ENCODE assay signal across 10 cellular contexts in the genomic region with DNA sequence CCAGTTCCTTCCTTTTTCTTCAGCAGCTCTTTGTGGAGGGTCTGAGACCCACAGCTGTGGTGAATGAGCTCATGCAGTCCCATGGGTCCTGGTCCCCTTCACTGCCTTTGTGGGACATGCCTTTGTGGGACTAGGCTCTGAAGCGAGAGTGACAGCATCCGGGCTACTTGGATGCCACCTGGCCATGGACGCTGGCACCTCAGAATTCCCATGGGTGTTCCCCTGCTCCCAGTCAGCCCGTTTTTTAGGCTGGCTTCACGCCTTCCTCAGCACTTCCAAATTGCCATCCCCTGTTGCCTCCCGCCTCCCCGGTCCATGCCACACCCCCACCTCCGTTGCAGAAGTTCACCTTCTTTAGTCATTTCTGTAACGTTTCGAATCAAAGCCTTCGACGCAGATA. TPM values are rescaled to one million over a fixed set of nuclear protein-coding genes. Genes with fewer than 3 reads are reported as not detected.
DNase-seq lines count a peak whose midpoint lies in the region; ATAC-seq, FAIRE-seq and TF ChIP-seq lines count a peak whose summit lies in the region.
"Had no signal": no experiment of that assay in that cellular context is flagged by ENCODE, and none has a peak within 500 bp of the region (broad histone marks: within the 10 kb centered on the region; RNA-seq: fewer than 3 reads in every experiment).

No MANE protein-coding gene starts in this region.

- H3K27me3 ChIP-seq in astrocyte (ENCODE audit: insufficient read depth, low read length), result no peaks in the 10 kb centered on the region

- no peak for DNase-seq in activated CD4-positive, alpha-beta T cell treated with anti-CD3 and anti-CD28 coated beads, Interleukin-2, amount 10 ng/mL, durations not matched to agents 7 days and 5 days
- no peak for DNase-seq in activated CD4-positive, alpha-beta T cell treated with anti-CD3 and anti-CD28 coated beads, Interleukin-2, amount 50 U/mL, for 1 hour
- DNase-seq in astrocyte (ENCODE audit: low read depth) (no peak), hepatic stellate cell (ENCODE audit: low spot score) (no peak), LoVo (ENCODE audit: low spot score) (no peak), NCI-H187 (lab: John Stamatoyannopoulos, UW) (no peak)
- DNase-seq in stimulated activated CD4-positive, alpha-beta T cell treated with anti-CD3 and anti-CD28 coated beads, Interleukin-4, amount 100 ng/mL, for 1 hour, result peak; percentile 23
- DNase-seq: ACHN, PC-3 had no signal

- peak; percentile 19 for ATAC-seq in HG03039 (IDR thresholded peaks at IDR 0.05; ENCODE audit: unreplicated experiment)
- ATAC-seq: PC-3 had no signal

- H3K4me3 Mint-ChIP-seq in activated CD4-positive, alpha-beta T cell treated with anti-CD3 and anti-CD28 coated beads, Interleukin-2, amount 10 ng/mL, durations not matched to agents 7 days and 5 days, result peak overlapping the region; percentile 56
- no peak overlapping the region for H3K4me3 Mint-ChIP-seq in astrocyte (ENCODE audit: unreplicated experiment)

- H3K4me2 ChIP-seq in astrocyte (ENCODE audit: low read length), result peak overlapping the region; percentile 40

- H2AFZ ChIP-seq in astrocyte (ENCODE audit: low read depth, low read length), result no peak overlapping the region

- FAIRE-seq in astrocyte (lab: Jason Lieb, UNC), result no peak

- peak overlapping the region; percentile 72 for H3K27ac Mint-ChIP-seq in activated CD4-positive, alpha-beta T cell treated with anti-CD3 and anti-CD28 coated beads, Interleukin-2, amount 10 ng/mL, durations not matched to agents 7 days and 5 days
- no peak overlapping the region for H3K27ac Mint-ChIP-seq in astrocyte (ENCODE audit: unreplicated experiment)

- POLR2A ChIA-PET in activated CD4-positive, alpha-beta T cell treated with anti-CD3 and anti-CD28 coated beads, Interleukin-2, amount 10 ng/mL, durations not matched to agents 7 days and 5 days (lab: Charles Lee), result no interaction called here

- H3K4me3 ChIP-seq in astrocyte (ENCODE audit: insufficient read depth, low read depth, low read length), result no peak overlapping the region

- CTCF ChIA-PET in activated CD4-positive, alpha-beta T cell treated with anti-CD3 and anti-CD28 coated beads, Interleukin-2, amount 10 ng/mL, durations not matched to agents 7 days and 5 days (lab: Charles Lee), result no interaction called here

- H3K4me1 ChIP-seq in astrocyte (ENCODE audit: insufficient read depth, low read length), result peaks cover 4% of the 10 kb centered on the region

- H3K4me1 Mint-ChIP-seq in activated CD4-positive, alpha-beta T cell treated with anti-CD3 and anti-CD28 coated beads, Interleukin-2, amount 10 ng/mL, durations not matched to agents 7 days and 5 days, result peaks cover 35% of the 10 kb centered on the region
- peaks cover 26% of the 10 kb centered on the region for H3K4me1 Mint-ChIP-seq in astrocyte (ENCODE audit: low read depth, unreplicated experiment)

- no peaks in the 10 kb centered on the region for H3K36me3 Mint-ChIP-seq in activated CD4-positive, alpha-beta T cell treated with anti-CD3 and anti-CD28 coated beads, Interleukin-2, amount 10 ng/mL, durations not matched to agents 7 days and 5 days (ENCODE audit: low read depth)
- H3K36me3 Mint-ChIP-seq in astrocyte (ENCODE audit: low read depth, unreplicated experiment), result peaks cover 14% of the 10 kb centered on the region

- H3K27me3 Mint-ChIP-seq in activated CD4-positive, alpha-beta T cell treated with anti-CD3 and anti-CD28 coated beads, Interleukin-2, amount 10 ng/mL, durations not matched to agents 7 days and 5 days, result no peaks in the 10 kb centered on the region
- no peaks in the 10 kb centered on the region for H3K27me3 Mint-ChIP-seq in astrocyte (ENCODE audit: low read depth, unreplicated experiment)

- no peak overlapping the region for H3K27ac ChIP-seq in astrocyte (ENCODE audit: low read depth, low read length)

- peaks cover 4% of the 10 kb centered on the region for H3K36me3 ChIP-seq in astrocyte (ENCODE audit: insufficient read depth, low read length)

- H3K79me2 ChIP-seq in astrocyte (ENCODE audit: insufficient read depth, low read length), result no peaks in the 10 kb centered on the region

- H3K9me3 ChIP-seq in astrocyte (ENCODE audit: insufficient read depth, low read depth, low read length), result no peaks in the 10 kb centered on the region

- H3K9me3 Mint-ChIP-seq in activated CD4-positive, alpha-beta T cell treated with anti-CD3 and anti-CD28 coated beads, Interleukin-2, amount 10 ng/mL, durations not matched to agents 7 days and 5 days, result no peaks in the 10 kb centered on the region
- H3K9me3 Mint-ChIP-seq in astrocyte (ENCODE audit: unreplicated experiment), result no peaks in the 10 kb centered on the region

- H4K20me1 ChIP-seq in astrocyte (ENCODE audit: insufficient read depth, low read length), result no peaks in the 10 kb centered on the region

- no peak overlapping the region for H3K9ac ChIP-seq in astrocyte (ENCODE audit: low read length)

- TF ChIP-seq CTCF in astrocyte (IDR thresholded peaks at IDR 0.05; ENCODE audit: insufficient read depth, low read depth, low read length), result no peak

RNA-seq across cellular contexts. Expression of a gene that starts 45.1 kb away (rescaled TPM):
- under 1 TPM; 0.25 to 0.32 TPM for total RNA-seq in activated CD4-positive, alpha-beta T cell treated with anti-CD3 and anti-CD28 coated beads, Interleukin-2, amount 10 ng/mL, durations not matched to agents 7 days and 5 days
- total RNA-seq in astrocyte, result 1.2 and 1.3 TPM in 2 replicates
